In genomic region chr21:33480481-33481103, GRCh38 we compare ENCODE assay signal across 8 cellular contexts. TPM values are rescaled to one million over a fixed set of nuclear protein-coding genes. Genes with fewer than 3 reads are reported as not detected.
DNase-seq lines count a peak whose midpoint lies in the region; ATAC-seq and TF ChIP-seq lines count a peak whose summit lies in the region.

No MANE protein-coding gene starts in this region.

- no peaks in the 10 kb centered on the region for H3K9me2 ChIP-seq in OCI-LY7 (ENCODE audit: insufficient read depth, low read length)

- peaks cover 11% of the 10 kb centered on the region for H3K4me1 ChIP-seq in CD8-positive, alpha-beta memory T cell (ENCODE audit: insufficient read depth, low read length)
- H3K4me1 ChIP-seq in OCI-LY7 (ENCODE audit: insufficient read depth, low read length, poor library complexity, severe bottlenecking), result peaks cover 14% of the 10 kb centered on the region

- H3K36me3 ChIP-seq in CD8-positive, alpha-beta memory T cell (ENCODE audit: insufficient read depth, low read length), result no peaks in the 10 kb centered on the region
- H3K36me3 ChIP-seq in OCI-LY7 (ENCODE audit: insufficient read depth, low read length), result no peaks in the 10 kb centered on the region

- peaks cover 0 to 11% (median 0%) of the 10 kb centered on the region in 3 donors for H3K36me3 Mint-ChIP-seq in CD8-positive, alpha-beta memory T cell
- no peaks in the 10 kb centered on the region for H3K36me3 Mint-ChIP-seq in osteocyte (ENCODE audit: unreplicated experiment)

- TF ChIP-seq CTCF in OCI-LY7 (conservative IDR thresholded peaks at IDR 0.05; ENCODE audit: low read length) (no peak), epithelial cell of esophagus (IDR thresholded peaks at IDR 0.05; ENCODE audit: insufficient read depth, low read depth, low read length, missing control alignments) (no peak), osteocyte (IDR thresholded peaks at IDR 0.05) (no peak)

- H3K27ac ChIP-seq in CD8-positive, alpha-beta memory T cell (ENCODE audit: low read depth, low read length), result peak overlapping the region; percentile 79
- peak overlapping the region; percentile 19 for H3K27ac ChIP-seq in OCI-LY7 (ENCODE audit: low read depth, low read length, poor library complexity, severe bottlenecking)

- H3K4me1 Mint-ChIP-seq in CD8-positive, alpha-beta memory T cell, result peaks cover 24 to 29% (median 27%) of the 10 kb centered on the region in 3 donors
- peaks cover 14% of the 10 kb centered on the region for H3K4me1 Mint-ChIP-seq in osteocyte (ENCODE audit: unreplicated experiment)

- no peaks in the 10 kb centered on the region for H3K27me3 ChIP-seq in CD8-positive, alpha-beta memory T cell (ENCODE audit: insufficient read depth, low read length, poor library complexity, severe bottlenecking)

- intact Hi-C loops in OCI-LY7 (cut with micrococcal nuclease; ENCODE audit: unreplicated experiment), result loop anchor here (1.0 kb wide), 1 partner anchor 62 kb away; the partner anchor contains the start of gene GART

- no peak for DNase-seq in CD8-positive, alpha-beta memory T cell
- DNase-seq in OCI-LY7 (ENCODE audit: low spot score) (no peak), epithelial cell of esophagus (ENCODE audit: low read depth) (no peak), osteocyte (ENCODE audit: extremely low spot score, unreplicated experiment) (no peak), COLO829 (ENCODE audit: low spot score) (no peak), mesenteric fat pad (ENCODE audit: low spot score) (no peak), dedifferentiated amniotic fluid mesenchymal stem cell (ENCODE audit: extremely low spot score) (no peak)

- BruUV-seq in OCI-LY7 (replicated peaks; lab: Mats Ljungman, UMichigan), result TSS peak; percentile 85

- peak overlapping the region; percentile 77 for H3K4me2 ChIP-seq in OCI-LY7 (ENCODE audit: low read length)

- H3K27me3 Mint-ChIP-seq in CD8-positive, alpha-beta memory T cell, result no peaks in the 10 kb centered on the region
- H3K27me3 Mint-ChIP-seq in osteocyte (ENCODE audit: unreplicated experiment), result no peaks in the 10 kb centered on the region

- H3K9me3 ChIP-seq in CD8-positive, alpha-beta memory T cell (ENCODE audit: low read length), result no peaks in the 10 kb centered on the region
- no peaks in the 10 kb centered on the region for H3K9me3 ChIP-seq in OCI-LY7 (ENCODE audit: low read length)

- H3K9me3 Mint-ChIP-seq in CD8-positive, alpha-beta memory T cell, result no peaks in the 10 kb centered on the region
- no peaks in the 10 kb centered on the region for H3K9me3 Mint-ChIP-seq in osteocyte (ENCODE audit: unreplicated experiment)

- H2AFZ ChIP-seq in OCI-LY7 (ENCODE audit: low read length), result peak overlapping the region; percentile 86

- peak overlapping the region; percentile 76 for H3K4me3 ChIP-seq in CD8-positive, alpha-beta memory T cell (ENCODE audit: low read length)
- H3K4me3 ChIP-seq in OCI-LY7 (ENCODE audit: low read depth, low read length, poor library complexity, severe bottlenecking) (peak overlapping the region; percentile 88), epithelial cell of esophagus (ENCODE audit: low read length) (peak overlapping the region; percentile 81)

- ATAC-seq in GM18909 (IDR thresholded peaks at IDR 0.05; ENCODE audit: poor library complexity, unreplicated experiment), result no peak

- peaks cover 8% of the 10 kb centered on the region; the same call in 1 of the 2 replicates for H3K79me2 ChIP-seq in OCI-LY7 (ENCODE audit: insufficient read depth, low read depth, low read length)

- no peaks in the 10 kb centered on the region for H4K20me1 ChIP-seq in OCI-LY7 (ENCODE audit: insufficient read depth, low read length)

- CTCF ChIA-PET in CD8-positive, alpha-beta memory T cell (lab: Charles Lee), result interaction anchor here (0.9 to 2.4 kb wide), 11 partner anchors 10 to 709 kb away, joined by 3 to 22 read pairs (median 4); partner anchors contain the start of genes DNAJC28, DONSON, GART and PAXBP1
- CTCF ChIA-PET in OCI-LY7 (lab: Charles Lee; ENCODE audit: unreplicated experiment), result interaction anchor here (0.7 to 1.2 kb wide), 5 partner anchors 8 to 79 kb away, joined by 3 to 5 read pairs (median 4); partner anchors contain the start of gene DNAJC28

- H3K27ac Mint-ChIP-seq in CD8-positive, alpha-beta memory T cell, result peak overlapping the region; percentile 89 to 97 (median 93)
- peak overlapping the region; percentile 98 for H3K27ac Mint-ChIP-seq in osteocyte (ENCODE audit: unreplicated experiment)

- POLR2A ChIA-PET in CD8-positive, alpha-beta memory T cell (lab: Charles Lee), result interaction anchor here (0.7 to 2.7 kb wide), 10 partner anchors 10 to 214 kb away, joined by 3 to 77 read pairs (median 8); partner anchors contain the start of genes DNAJC28, DONSON, GART and IFNAR1
- POLR2A ChIA-PET in OCI-LY7 (lab: Charles Lee), result interaction anchor here (0.6 to 4.1 kb wide), 14 partner anchors 10 to 705 kb away, joined by 3 to 43 read pairs (median 4); partner anchors contain the start of genes DNAJC28 and DONSON

- H3K4me3 Mint-ChIP-seq in CD8-positive, alpha-beta memory T cell, result peak overlapping the region; percentile 90 to 95 (median 94)
- peak overlapping the region; percentile 90 for H3K4me3 Mint-ChIP-seq in osteocyte (ENCODE audit: unreplicated experiment)

RNA-seq across cellular contexts. Expression of gene TMEM50B, which starts 0.8 kb away (rescaled TPM):
- 10 to 100 TPM; 29.2 to 29.4 TPM for total RNA-seq in CD8-positive, alpha-beta memory T cell
- polyA plus RNA-seq in CD8-positive, alpha-beta memory T cell, result 56.2 TPM
- 18.9 and 30.3 TPM in 2 replicates for total RNA-seq in OCI-LY7 (2014; rRNA removed; shearing (Covaris generic))
- total RNA-seq in OCI-LY7 (2022) (24.4 and 25.0 TPM in 2 replicates), osteocyte (44.0 and 47.9 TPM in 2 replicates), mesenteric fat pad (36.1 TPM)

RNA-seq across cellular contexts. Expression of gene DNAJC28, which starts 10.9 kb away (rescaled TPM):
- total RNA-seq in CD8-positive, alpha-beta memory T cell, result under 1 TPM; 0.60 to 0.63 TPM
- 1.7 TPM for polyA plus RNA-seq in CD8-positive, alpha-beta memory T cell
- 0.44 and 1.3 TPM in 2 replicates for total RNA-seq in OCI-LY7 (2014; rRNA removed; shearing (Covaris generic))
- total RNA-seq in OCI-LY7 (2022) (0.95 and 1.1 TPM in 2 replicates), osteocyte (2.1 and 2.7 TPM in 2 replicates), mesenteric fat pad (1.6 TPM)
